In the genomic region with DNA sequence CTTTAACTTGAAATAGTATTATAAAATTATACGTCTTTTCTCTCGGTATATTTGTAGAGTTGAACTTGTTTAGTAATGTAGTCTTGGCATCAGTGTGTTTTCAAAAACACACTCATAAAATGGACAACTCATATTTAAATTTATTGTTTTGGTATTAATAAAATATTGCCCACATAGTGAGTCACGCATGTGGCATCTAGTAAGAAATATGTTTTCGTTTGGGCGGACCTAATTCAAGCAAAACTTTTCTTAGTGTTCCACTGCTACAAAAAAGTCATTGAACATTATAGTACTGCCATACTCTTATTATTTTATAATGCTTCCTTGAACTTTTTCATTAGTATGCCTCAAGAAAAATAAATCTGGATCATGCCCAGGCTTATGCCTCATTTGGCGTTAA, we compare ENCODE assay signal across 36 cellular contexts. TPM values are rescaled to one million over a fixed set of nuclear protein-coding genes. Genes with fewer than 3 reads are reported as not detected.
"Had no signal": no experiment of that assay in that cellular context is flagged by ENCODE, and none has a peak within 500 bp of the region (broad histone marks: within the 10 kb centered on the region; RNA-seq: fewer than 3 reads in every experiment).

No MANE protein-coding gene starts in this region.

- ATAC-seq: activated CD8-positive, alpha-beta T cell treated with anti-CD3 and anti-CD28 coated beads for 36 hours; activated T-cell treated with anti-CD3 and anti-CD28 coated beads, Interleukin-2, amount 50 U/mL, for 72 hours; activated T-helper 17 cell treated with anti-CD3 and anti-CD28 coated beads, Interleukin-2, amount 50 U/mL, for 72 hours; body of pancreas had no signal

- DNase-seq: activated CD4-positive, alpha-beta T cell treated with anti-CD3 and anti-CD28 coated beads for 1 hour; activated CD4-positive, alpha-beta T cell treated with anti-CD3 and anti-CD28 coated beads for 48 hours; activated CD4-positive, alpha-beta T cell treated with anti-CD3 and anti-CD28 coated beads, Interleukin-2, amount 50 U/mL, for 4 hours; activated CD4-positive, CD25-positive, alpha-beta regulatory T cell; activated CD8-positive, alpha-beta T cell treated with anti-CD3 and anti-CD28 coated beads for 36 hours; activated gamma-delta T cell; activated naive CD4-positive, alpha-beta T cell treated with Interleukin-2 at 50 U/mL for 16 hours; activated T-cell treated with anti-CD3 and anti-CD28 coated beads, Interleukin-2, amount 50 U/mL, for 1 hour; activated T-cell treated with anti-CD3 and anti-CD28 coated beads, Interleukin-2, amount 50 U/mL, for 72 hours; adrenal gland; body of pancreas; caudate nucleus; NCI-H1105; NCI-H1436; NCI-H1694; NCI-H1930; NCI-H345; NCI-H510A; NCI-H526; NCI-H748 treated with DMSO at 0.1 percent for 48 hours; NK-92 treated with Interleukin-12 subunit alpha and Interleukin-12 subunit beta, amount 100 ng/mL, for 24 hours; SHP77; SJCRH30; T1000 had no signal

- H3K9me3 ChIP-seq: adrenal gland, body of pancreas, SJCRH30 had no signal

- H3K27ac Mint-ChIP-seq: activated CD8-positive, alpha-beta T cell treated with anti-CD3 and anti-CD28 coated beads for 36 hours; activated naive CD4-positive, alpha-beta T cell treated with anti-CD3 and anti-CD28 coated beads, Interleukin-2, amount 50 U/mL, for 24 hours; activated T-cell treated with anti-CD3 and anti-CD28 coated beads, Interleukin-2, amount 50 U/mL, for 72 hours; activated T-helper 17 cell treated with anti-CD3 and anti-CD28 coated beads, Interleukin-2, amount 50 U/mL, for 72 hours had no signal

- H3K27me3 Mint-ChIP-seq: activated CD8-positive, alpha-beta T cell treated with anti-CD3 and anti-CD28 coated beads for 36 hours; activated naive CD4-positive, alpha-beta T cell treated with anti-CD3 and anti-CD28 coated beads, Interleukin-2, amount 50 U/mL, for 24 hours; activated T-helper 17 cell treated with anti-CD3 and anti-CD28 coated beads, Interleukin-2, amount 50 U/mL, for 72 hours had no signal

- H3K27me3 ChIP-seq: adrenal gland, body of pancreas, SJCRH30 had no signal

- H3K4me1 Mint-ChIP-seq: activated naive CD4-positive, alpha-beta T cell treated with anti-CD3 and anti-CD28 coated beads, Interleukin-2, amount 50 U/mL, for 24 hours; activated T-helper 17 cell treated with anti-CD3 and anti-CD28 coated beads, Interleukin-2, amount 50 U/mL, for 72 hours had no signal

- H3K4me3 Mint-ChIP-seq: activated CD8-positive, alpha-beta T cell treated with anti-CD3 and anti-CD28 coated beads for 36 hours; activated naive CD4-positive, alpha-beta T cell treated with anti-CD3 and anti-CD28 coated beads, Interleukin-2, amount 50 U/mL, for 24 hours; activated T-cell treated with anti-CD3 and anti-CD28 coated beads, Interleukin-2, amount 50 U/mL, for 72 hours; activated T-helper 17 cell treated with anti-CD3 and anti-CD28 coated beads, Interleukin-2, amount 50 U/mL, for 72 hours had no signal

- H3K9me3 Mint-ChIP-seq: activated CD8-positive, alpha-beta T cell treated with anti-CD3 and anti-CD28 coated beads for 36 hours; activated naive CD4-positive, alpha-beta T cell treated with anti-CD3 and anti-CD28 coated beads, Interleukin-2, amount 50 U/mL, for 24 hours; activated T-cell treated with anti-CD3 and anti-CD28 coated beads, Interleukin-2, amount 50 U/mL, for 72 hours; activated T-helper 17 cell treated with anti-CD3 and anti-CD28 coated beads, Interleukin-2, amount 50 U/mL, for 72 hours had no signal

- H3K4me3 ChIP-seq: adrenal gland, body of pancreas, K562, SJCRH30, SK-N-MC had no signal

- H3K36me3 Mint-ChIP-seq: activated naive CD4-positive, alpha-beta T cell treated with anti-CD3 and anti-CD28 coated beads, Interleukin-2, amount 50 U/mL, for 24 hours had no signal

- H3K36me3 ChIP-seq: adrenal gland, SJCRH30, WERI-Rb-1 had no signal

- H3K4me1 ChIP-seq: body of pancreas, SJCRH30 had no signal

- FAIRE-seq: astrocyte, bronchial epithelial cell, K562 had no signal

- H3K27ac ChIP-seq: adrenal gland, body of pancreas, SJCRH30, SK-N-MC, WERI-Rb-1 had no signal

RNA-seq across cellular contexts. Expression of a gene that starts 31.1 kb away (rescaled TPM):
- total RNA-seq: activated CD8-positive, alpha-beta memory T cell treated with anti-CD3 and anti-CD28 coated beads for 36 hours; activated CD8-positive, alpha-beta T cell treated with anti-CD3 and anti-CD28 coated beads for 36 hours; activated T-cell treated with anti-CD3 and anti-CD28 coated beads, Interleukin-2, amount 50 U/mL, for 72 hours; activated T-helper 17 cell treated with anti-CD3 and anti-CD28 coated beads, Interleukin-2, amount 50 U/mL, for 72 hours; adrenal gland; astrocyte; body of pancreas; bronchial epithelial cell; K562; M059J; OCI-LY7; SJCRH30; T-helper 1 cell treated with Interleukin-12 subunit alpha and Interleukin-12 subunit beta and Interleukin-4 antibody, amounts not matched to agents 30 ng/mL and 1 ng/mL, for 36 hours; T-helper 2 cell treated with Interferon-gamma antibody and Interleukin-4, amounts not matched to agents 100 ng/mL and 5 ng/mL, for 36 hours had no signal
- polyA plus RNA-seq: adrenal gland, K562 had no signal
